1 cellular context compared by ENCODE assay signal in genomic region chr17:82098169-82098938, GRCh38.
A peak's percentile ranks its signal among the peaks of the same experiment; 100 is the strongest.
TF ChIP-seq lines count a peak whose summit lies in the region.

Gene FASN, minus strand, starts transcription at chr17:82098236. Its CDS starts 1,791 bp downstream, at chr17:82096445.

TF ChIP-seq in WTC11, 78 proteins besides CTCF, POLR2A, EP300 and RAD21 (continued from another document and continues in another):
- TF ChIP-seq E2F5 (CRISPR knock-in tag; IDR thresholded peaks at IDR 0.05) (peak; percentile 88; the same call in 1 of the 2 replicates), ZBTB43 (CRISPR knock-in tag; IDR thresholded peaks at IDR 0.05) (no peak), ZNF416 (CRISPR knock-in tag; IDR thresholded peaks at IDR 0.05) (peak; percentile 88; the same call in 1 of the 2 replicates), ZBTB21 (CRISPR knock-in tag; IDR thresholded peaks at IDR 0.05; ENCODE audit: borderline replicate concordance) (no peak), ZMAT4 (CRISPR knock-in tag; IDR thresholded peaks at IDR 0.05) (no peak), RELA (CRISPR knock-in tag; IDR thresholded peaks at IDR 0.05; ENCODE audit: borderline replicate concordance) (no peak), HMGXB4 (CRISPR knock-in tag; IDR thresholded peaks at IDR 0.05) (peak; percentile 60; the same call in 1 of the 2 replicates), ETV6 (CRISPR knock-in tag; IDR thresholded peaks at IDR 0.05) (peak; percentile 46), ZNF138 (CRISPR knock-in tag; conservative IDR thresholded peaks at IDR 0.05) (no peak), GRHL2 (CRISPR knock-in tag; IDR thresholded peaks at IDR 0.05; ENCODE audit: insufficient replicate concordance, severe bottlenecking) (no peak), ZNF396 (CRISPR knock-in tag; IDR thresholded peaks at IDR 0.05; ENCODE audit: borderline replicate concordance) (no peak), KAT7 (CRISPR knock-in tag; IDR thresholded peaks at IDR 0.05; ENCODE audit: borderline replicate concordance) (peak; percentile 50; the same call in 1 of the 2 replicates), CBFB (CRISPR knock-in tag; IDR thresholded peaks at IDR 0.05; ENCODE audit: low read depth) (no peak), NFE2L1 (CRISPR knock-in tag; IDR thresholded peaks at IDR 0.05) (peak; percentile 74), MLX (CRISPR knock-in tag; IDR thresholded peaks at IDR 0.05) (no peak), TEAD1 (CRISPR knock-in tag; IDR thresholded peaks at IDR 0.05) (no peak; the same call in 1 of the 2 replicates), SOX15 (CRISPR knock-in tag; IDR thresholded peaks at IDR 0.05) (no peak), ZNF121 (CRISPR knock-in tag; IDR thresholded peaks at IDR 0.05) (no peak), ZNF671 (CRISPR knock-in tag; IDR thresholded peaks at IDR 0.05) (no peak), ZNF423 (CRISPR knock-in tag; IDR thresholded peaks at IDR 0.05) (no peak; the same call in 1 of the 2 replicates), ZNF532 (CRISPR knock-in tag; IDR thresholded peaks at IDR 0.05; ENCODE audit: borderline replicate concordance) (0 out of 2 replicates have a peak, but pooled peaks have one; percentile 72), SMAD4 (CRISPR knock-in tag; IDR thresholded peaks at IDR 0.05) (no peak), MAX (CRISPR knock-in tag; IDR thresholded peaks at IDR 0.05) (no peak; the same call in 1 of the 2 replicates), ZNF317 (CRISPR knock-in tag; IDR thresholded peaks at IDR 0.05; ENCODE audit: borderline replicate concordance, low read depth) (0 out of 2 replicates have a peak, but pooled peaks have one; percentile 30), NR1H2 (CRISPR knock-in tag; IDR thresholded peaks at IDR 0.05) (no peak)
- TF ChIP-seq, protein P1, sequence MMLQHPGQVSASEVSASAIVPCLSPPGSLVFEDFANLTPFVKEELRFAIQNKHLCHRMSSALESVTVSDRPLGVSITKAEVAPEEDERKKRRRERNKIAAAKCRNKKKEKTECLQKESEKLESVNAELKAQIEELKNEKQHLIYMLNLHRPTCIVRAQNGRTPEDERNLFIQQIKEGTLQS (CRISPR knock-in tag; conservative IDR thresholded peaks at IDR 0.05), result no peak
- TF ChIP-seq, protein P2, sequence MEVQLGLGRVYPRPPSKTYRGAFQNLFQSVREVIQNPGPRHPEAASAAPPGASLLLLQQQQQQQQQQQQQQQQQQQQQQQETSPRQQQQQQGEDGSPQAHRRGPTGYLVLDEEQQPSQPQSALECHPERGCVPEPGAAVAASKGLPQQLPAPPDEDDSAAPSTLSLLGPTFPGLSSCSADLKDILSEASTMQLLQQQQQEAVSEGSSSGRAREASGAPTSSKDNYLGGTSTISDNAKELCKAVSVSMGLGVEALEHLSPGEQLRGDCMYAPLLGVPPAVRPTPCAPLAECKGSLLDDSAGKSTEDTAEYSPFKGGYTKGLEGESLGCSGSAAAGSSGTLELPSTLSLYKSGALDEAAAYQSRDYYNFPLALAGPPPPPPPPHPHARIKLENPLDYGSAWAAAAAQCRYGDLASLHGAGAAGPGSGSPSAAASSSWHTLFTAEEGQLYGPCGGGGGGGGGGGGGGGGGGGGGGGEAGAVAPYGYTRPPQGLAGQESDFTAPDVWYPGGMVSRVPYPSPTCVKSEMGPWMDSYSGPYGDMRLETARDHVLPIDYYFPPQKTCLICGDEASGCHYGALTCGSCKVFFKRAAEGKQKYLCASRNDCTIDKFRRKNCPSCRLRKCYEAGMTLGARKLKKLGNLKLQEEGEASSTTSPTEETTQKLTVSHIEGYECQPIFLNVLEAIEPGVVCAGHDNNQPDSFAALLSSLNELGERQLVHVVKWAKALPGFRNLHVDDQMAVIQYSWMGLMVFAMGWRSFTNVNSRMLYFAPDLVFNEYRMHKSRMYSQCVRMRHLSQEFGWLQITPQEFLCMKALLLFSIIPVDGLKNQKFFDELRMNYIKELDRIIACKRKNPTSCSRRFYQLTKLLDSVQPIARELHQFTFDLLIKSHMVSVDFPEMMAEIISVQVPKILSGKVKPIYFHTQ (CRISPR knock-in tag; IDR thresholded peaks at IDR 0.05), result no peak
- TF ChIP-seq, protein P3, sequence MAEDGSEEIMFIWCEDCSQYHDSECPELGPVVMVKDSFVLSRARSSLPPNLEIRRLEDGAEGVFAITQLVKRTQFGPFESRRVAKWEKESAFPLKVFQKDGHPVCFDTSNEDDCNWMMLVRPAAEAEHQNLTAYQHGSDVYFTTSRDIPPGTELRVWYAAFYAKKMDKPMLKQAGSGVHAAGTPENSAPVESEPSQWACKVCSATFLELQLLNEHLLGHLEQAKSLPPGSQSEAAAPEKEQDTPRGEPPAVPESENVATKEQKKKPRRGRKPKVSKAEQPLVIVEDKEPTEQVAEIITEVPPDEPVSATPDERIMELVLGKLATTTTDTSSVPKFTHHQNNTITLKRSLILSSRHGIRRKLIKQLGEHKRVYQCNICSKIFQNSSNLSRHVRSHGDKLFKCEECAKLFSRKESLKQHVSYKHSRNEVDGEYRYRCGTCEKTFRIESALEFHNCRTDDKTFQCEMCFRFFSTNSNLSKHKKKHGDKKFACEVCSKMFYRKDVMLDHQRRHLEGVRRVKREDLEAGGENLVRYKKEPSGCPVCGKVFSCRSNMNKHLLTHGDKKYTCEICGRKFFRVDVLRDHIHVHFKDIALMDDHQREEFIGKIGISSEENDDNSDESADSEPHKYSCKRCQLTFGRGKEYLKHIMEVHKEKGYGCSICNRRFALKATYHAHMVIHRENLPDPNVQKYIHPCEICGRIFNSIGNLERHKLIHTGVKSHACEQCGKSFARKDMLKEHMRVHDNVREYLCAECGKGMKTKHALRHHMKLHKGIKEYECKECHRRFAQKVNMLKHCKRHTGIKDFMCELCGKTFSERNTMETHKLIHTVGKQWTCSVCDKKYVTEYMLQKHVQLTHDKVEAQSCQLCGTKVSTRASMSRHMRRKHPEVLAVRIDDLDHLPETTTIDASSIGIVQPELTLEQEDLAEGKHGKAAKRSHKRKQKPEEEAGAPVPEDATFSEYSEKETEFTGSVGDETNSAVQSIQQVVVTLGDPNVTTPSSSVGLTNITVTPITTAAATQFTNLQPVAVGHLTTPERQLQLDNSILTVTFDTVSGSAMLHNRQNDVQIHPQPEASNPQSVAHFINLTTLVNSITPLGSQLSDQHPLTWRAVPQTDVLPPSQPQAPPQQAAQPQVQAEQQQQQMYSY (CRISPR knock-in tag; IDR thresholded peaks at IDR 0.05), result no peak
- TF ChIP-seq, protein P4, sequence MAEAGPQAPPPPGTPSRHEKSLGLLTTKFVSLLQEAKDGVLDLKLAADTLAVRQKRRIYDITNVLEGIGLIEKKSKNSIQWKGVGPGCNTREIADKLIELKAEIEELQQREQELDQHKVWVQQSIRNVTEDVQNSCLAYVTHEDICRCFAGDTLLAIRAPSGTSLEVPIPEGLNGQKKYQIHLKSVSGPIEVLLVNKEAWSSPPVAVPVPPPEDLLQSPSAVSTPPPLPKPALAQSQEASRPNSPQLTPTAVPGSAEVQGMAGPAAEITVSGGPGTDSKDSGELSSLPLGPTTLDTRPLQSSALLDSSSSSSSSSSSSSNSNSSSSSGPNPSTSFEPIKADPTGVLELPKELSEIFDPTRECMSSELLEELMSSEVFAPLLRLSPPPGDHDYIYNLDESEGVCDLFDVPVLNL (CRISPR knock-in tag; IDR thresholded peaks at IDR 0.05; ENCODE audit: borderline replicate concordance, low read depth), result no peak
- TF ChIP-seq, protein P5, sequence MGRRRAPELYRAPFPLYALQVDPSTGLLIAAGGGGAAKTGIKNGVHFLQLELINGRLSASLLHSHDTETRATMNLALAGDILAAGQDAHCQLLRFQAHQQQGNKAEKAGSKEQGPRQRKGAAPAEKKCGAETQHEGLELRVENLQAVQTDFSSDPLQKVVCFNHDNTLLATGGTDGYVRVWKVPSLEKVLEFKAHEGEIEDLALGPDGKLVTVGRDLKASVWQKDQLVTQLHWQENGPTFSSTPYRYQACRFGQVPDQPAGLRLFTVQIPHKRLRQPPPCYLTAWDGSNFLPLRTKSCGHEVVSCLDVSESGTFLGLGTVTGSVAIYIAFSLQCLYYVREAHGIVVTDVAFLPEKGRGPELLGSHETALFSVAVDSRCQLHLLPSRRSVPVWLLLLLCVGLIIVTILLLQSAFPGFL (CRISPR knock-in tag; IDR thresholded peaks at IDR 0.05; ENCODE audit: borderline replicate concordance), result no peak
- TF ChIP-seq, protein P6, sequence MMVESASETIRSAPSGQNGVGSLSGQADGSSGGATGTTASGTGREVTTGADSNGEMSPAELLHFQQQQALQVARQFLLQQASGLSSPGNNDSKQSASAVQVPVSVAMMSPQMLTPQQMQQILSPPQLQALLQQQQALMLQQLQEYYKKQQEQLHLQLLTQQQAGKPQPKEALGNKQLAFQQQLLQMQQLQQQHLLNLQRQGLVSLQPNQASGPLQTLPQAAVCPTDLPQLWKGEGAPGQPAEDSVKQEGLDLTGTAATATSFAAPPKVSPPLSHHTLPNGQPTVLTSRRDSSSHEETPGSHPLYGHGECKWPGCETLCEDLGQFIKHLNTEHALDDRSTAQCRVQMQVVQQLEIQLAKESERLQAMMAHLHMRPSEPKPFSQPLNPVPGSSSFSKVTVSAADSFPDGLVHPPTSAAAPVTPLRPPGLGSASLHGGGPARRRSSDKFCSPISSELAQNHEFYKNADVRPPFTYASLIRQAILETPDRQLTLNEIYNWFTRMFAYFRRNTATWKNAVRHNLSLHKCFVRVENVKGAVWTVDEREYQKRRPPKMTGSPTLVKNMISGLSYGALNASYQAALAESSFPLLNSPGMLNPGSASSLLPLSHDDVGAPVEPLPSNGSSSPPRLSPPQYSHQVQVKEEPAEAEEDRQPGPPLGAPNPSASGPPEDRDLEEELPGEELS (CRISPR knock-in tag; IDR thresholded peaks at IDR 0.05), result peak; percentile 11; the same call in 1 of the 2 replicates
- TF ChIP-seq, protein P7, sequence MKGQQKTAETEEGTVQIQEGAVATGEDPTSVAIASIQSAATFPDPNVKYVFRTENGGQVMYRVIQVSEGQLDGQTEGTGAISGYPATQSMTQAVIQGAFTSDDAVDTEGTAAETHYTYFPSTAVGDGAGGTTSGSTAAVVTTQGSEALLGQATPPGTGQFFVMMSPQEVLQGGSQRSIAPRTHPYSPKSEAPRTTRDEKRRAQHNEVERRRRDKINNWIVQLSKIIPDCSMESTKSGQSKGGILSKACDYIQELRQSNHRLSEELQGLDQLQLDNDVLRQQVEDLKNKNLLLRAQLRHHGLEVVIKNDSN (CRISPR knock-in tag; IDR thresholded peaks at IDR 0.05), result no peak
